In the genomic region with DNA sequence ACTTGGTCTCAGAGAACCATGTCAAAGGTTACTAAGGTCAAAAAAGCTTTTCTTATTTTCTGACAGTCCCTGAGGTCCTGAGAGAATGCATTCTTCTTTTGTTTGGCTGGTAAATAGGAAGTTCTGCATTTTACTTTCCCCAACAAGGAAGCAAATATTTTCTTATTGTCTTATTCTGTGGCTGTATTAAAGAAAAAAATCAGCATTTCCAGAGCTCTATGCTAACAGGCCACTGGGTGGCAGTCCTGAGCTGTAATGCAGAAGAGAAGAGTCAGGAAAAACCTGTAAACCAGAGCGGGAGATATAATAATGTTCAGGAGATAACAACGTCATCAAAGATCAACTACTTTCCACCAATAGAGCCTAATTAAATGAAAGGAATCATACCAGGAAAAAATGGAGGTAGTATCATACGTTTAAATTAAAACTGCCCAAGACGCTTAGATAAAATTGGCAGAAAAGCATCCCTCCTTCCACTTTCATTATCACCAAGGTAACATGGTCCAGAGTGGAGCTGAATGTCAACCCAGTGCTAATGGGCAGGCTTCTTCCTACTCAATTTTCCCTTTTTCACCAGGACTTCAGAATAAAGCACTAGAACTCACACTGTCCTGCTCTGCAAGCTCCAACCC, we compare ENCODE assay signal across 9 cellular contexts. TPM values are rescaled to one million over a fixed set of nuclear protein-coding genes. Genes with fewer than 3 reads are reported as not detected.
DNase-seq lines count a peak whose midpoint lies in the region; ATAC-seq and TF ChIP-seq lines count a peak whose summit lies in the region.
"Had no signal": no experiment of that assay in that cellular context is flagged by ENCODE, and none has a peak within 500 bp of the region (broad histone marks: within the 10 kb centered on the region; RNA-seq: fewer than 3 reads in every experiment).

No MANE protein-coding gene starts in this region.

- intact Hi-C loops in esophagus muscularis mucosa (cut with DNase I), result loop anchor here (5.0 kb wide), 1 partner anchor 334 kb away; no protein-coding TSS in a partner anchor

- H3K27me3 Mint-ChIP-seq in nephron progenitor cell (ENCODE audit: low read depth, poor library complexity), result peaks cover 12% of the 10 kb centered on the region
- peaks cover 10% of the 10 kb centered on the region for H3K27me3 Mint-ChIP-seq in stimulated activated naive CD8-positive, alpha-beta T cell treated with anti-CD3 and anti-CD28 coated beads, Interleukin-15, Interleukin-2, amounts not matched to agents 100 ng/mL and 50 ng/mL, for 24 hours

- H4K20me1 ChIP-seq in DND-41 (ENCODE audit: insufficient read depth, low read length), result no peaks in the 10 kb centered on the region

- no peaks in the 10 kb centered on the region for H3K79me2 ChIP-seq in DND-41 (ENCODE audit: insufficient read depth, low read length)

- no peak for TF ChIP-seq POLR2A in esophagus muscularis mucosa (IDR thresholded peaks at IDR 0.05; ENCODE audit: low read depth)

- peak overlapping the region in 1 of 2 experiments; percentile 47; a peak in 2 of 4 replicates for H3K4me3 ChIP-seq in DND-41 (ENCODE audit: low read depth in 1 of 2, low read length in 2 of 2)
- H3K4me3 ChIP-seq in esophagus muscularis mucosa, result peak overlapping the region; percentile 19 to 39 (median 30)

- H3K36me3 ChIP-seq in DND-41 (ENCODE audit: insufficient read depth, low read length) (no peaks in the 10 kb centered on the region), esophagus muscularis mucosa (no peaks in the 10 kb centered on the region)

- no peaks in the 10 kb centered on the region for H3K9me3 Mint-ChIP-seq in nephron progenitor cell
- H3K9me3 Mint-ChIP-seq in stimulated activated naive CD8-positive, alpha-beta T cell treated with anti-CD3 and anti-CD28 coated beads, Interleukin-15, Interleukin-2, amounts not matched to agents 100 ng/mL and 50 ng/mL, for 24 hours, result no peaks in the 10 kb centered on the region

- H3K27me3 ChIP-seq in DND-41 (ENCODE audit: insufficient read depth, low read length, poor library complexity) (no peaks in the 10 kb centered on the region), esophagus muscularis mucosa (no peaks in the 10 kb centered on the region)

- H3K27ac ChIP-seq in DND-41 (ENCODE audit: low read length), result 0 out of 2 replicates have a peak overlapping the region, but pooled peaks have one; percentile 21
- H3K27ac ChIP-seq in esophagus muscularis mucosa (replicated peaks in 1 of 4), result no peak overlapping the region
- H3K27ac ChIP-seq: epithelial cell of prostate had no signal

- peak; percentile 96 for TF ChIP-seq CTCF in DND-41 (IDR thresholded peaks at IDR 0.05; ENCODE audit: borderline replicate concordance, extremely low read depth, low read length, poor library complexity, severe bottlenecking)
- TF ChIP-seq CTCF in esophagus muscularis mucosa (IDR thresholded peaks at IDR 0.05), result peak; percentile 69 to 90 (median 75)
- peak; percentile 92 for TF ChIP-seq CTCF in nephron progenitor cell (IDR thresholded peaks at IDR 0.05)

- no peak for TF ChIP-seq EP300 in Ishikawa (IDR thresholded peaks at IDR 0.05; ENCODE audit: borderline replicate concordance)
- TF ChIP-seq EP300 in esophagus muscularis mucosa (IDR thresholded peaks at IDR 0.05), result no peak

- H3K4me3 Mint-ChIP-seq in nephron progenitor cell, result no peak overlapping the region
- peak overlapping the region; percentile 76 for H3K4me3 Mint-ChIP-seq in stimulated activated naive CD8-positive, alpha-beta T cell treated with anti-CD3 and anti-CD28 coated beads, Interleukin-15, Interleukin-2, amounts not matched to agents 100 ng/mL and 50 ng/mL, for 24 hours

- H3K36me3 Mint-ChIP-seq in nephron progenitor cell (ENCODE audit: low read depth), result no peaks in the 10 kb centered on the region
- H3K36me3 Mint-ChIP-seq in stimulated activated naive CD8-positive, alpha-beta T cell treated with anti-CD3 and anti-CD28 coated beads, Interleukin-15, Interleukin-2, amounts not matched to agents 100 ng/mL and 50 ng/mL, for 24 hours (ENCODE audit: low read depth), result no peaks in the 10 kb centered on the region

- WGBS in esophagus muscularis mucosa, result 13% methylated on average over 4 of the region's 4 CpGs

- H3K9me3 ChIP-seq in DND-41 (ENCODE audit: insufficient read depth, low read length, severe bottlenecking) (no peaks in the 10 kb centered on the region), esophagus muscularis mucosa (no peaks in the 10 kb centered on the region)

- 0 out of 2 replicates have a peak overlapping the region, but pooled peaks have one; percentile 9 for H3K9ac ChIP-seq in DND-41 (ENCODE audit: low read depth, low read length)

- peak overlapping the region; percentile 55 for H2AFZ ChIP-seq in DND-41 (ENCODE audit: low read depth, low read length)

- H3K27ac Mint-ChIP-seq in nephron progenitor cell, result no peak overlapping the region
- no peak overlapping the region for H3K27ac Mint-ChIP-seq in stimulated activated naive CD8-positive, alpha-beta T cell treated with anti-CD3 and anti-CD28 coated beads, Interleukin-15, Interleukin-2, amounts not matched to agents 100 ng/mL and 50 ng/mL, for 24 hours

- peak overlapping the region; percentile 59 for H3K4me2 ChIP-seq in DND-41 (ENCODE audit: insufficient read depth, low read length)

- H3K4me1 Mint-ChIP-seq in nephron progenitor cell, result peaks cover 11% of the 10 kb centered on the region
- peaks cover 14% of the 10 kb centered on the region for H3K4me1 Mint-ChIP-seq in stimulated activated naive CD8-positive, alpha-beta T cell treated with anti-CD3 and anti-CD28 coated beads, Interleukin-15, Interleukin-2, amounts not matched to agents 100 ng/mL and 50 ng/mL, for 24 hours (ENCODE audit: low read depth)

- H3K4me1 ChIP-seq in DND-41 (ENCODE audit: insufficient read depth, low read length) (peaks cover 16% of the 10 kb centered on the region), esophagus muscularis mucosa (peaks cover 0 to 5% (median 5%) of the 10 kb centered on the region in 4 donors)

- peak; percentile 73 for DNase-seq in DND-41
- peak; percentile 89 for DNase-seq in OCI-M1 (lab: John Stamatoyannopoulos, UW)
- peak; percentile 61 for DNase-seq in activated T-cell treated with anti-CD3 and anti-CD28 coated beads for 4 hours
- no peak for DNase-seq in esophagus muscularis mucosa (ENCODE audit: extremely low spot score)
- peak; percentile 73 for DNase-seq in nephron progenitor cell

- ATAC-seq in DND-41 (ENCODE audit: insufficient read depth, low read depth) (peak; percentile 78), GM21360 (IDR thresholded peaks at IDR 0.05; ENCODE audit: unreplicated experiment) (no peak)

- peak; percentile 91 for TF ChIP-seq RAD21 in Ishikawa (IDR thresholded peaks at IDR 0.05; ENCODE audit: low read depth)

TF ChIP-seq in Ishikawa, 13 proteins besides CTCF, POLR2A, EP300 and RAD21:
- TF ChIP-seq CREB1 (IDR thresholded peaks at IDR 0.05; ENCODE audit: low read depth), result no peak
- TF ChIP-seq EGR1 (IDR thresholded peaks at IDR 0.05), result no peak
- no peak for TF ChIP-seq TEAD4 (IDR thresholded peaks at IDR 0.05)
- TF ChIP-seq ZBTB7A (IDR thresholded peaks at IDR 0.05; ENCODE audit: low read depth), result no peak
- TF ChIP-seq CEBPB (IDR thresholded peaks at IDR 0.05), result no peak
- TF ChIP-seq, protein P1, sequence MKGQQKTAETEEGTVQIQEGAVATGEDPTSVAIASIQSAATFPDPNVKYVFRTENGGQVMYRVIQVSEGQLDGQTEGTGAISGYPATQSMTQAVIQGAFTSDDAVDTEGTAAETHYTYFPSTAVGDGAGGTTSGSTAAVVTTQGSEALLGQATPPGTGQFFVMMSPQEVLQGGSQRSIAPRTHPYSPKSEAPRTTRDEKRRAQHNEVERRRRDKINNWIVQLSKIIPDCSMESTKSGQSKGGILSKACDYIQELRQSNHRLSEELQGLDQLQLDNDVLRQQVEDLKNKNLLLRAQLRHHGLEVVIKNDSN (IDR thresholded peaks at IDR 0.05), result no peak
- TF ChIP-seq, protein P2, sequence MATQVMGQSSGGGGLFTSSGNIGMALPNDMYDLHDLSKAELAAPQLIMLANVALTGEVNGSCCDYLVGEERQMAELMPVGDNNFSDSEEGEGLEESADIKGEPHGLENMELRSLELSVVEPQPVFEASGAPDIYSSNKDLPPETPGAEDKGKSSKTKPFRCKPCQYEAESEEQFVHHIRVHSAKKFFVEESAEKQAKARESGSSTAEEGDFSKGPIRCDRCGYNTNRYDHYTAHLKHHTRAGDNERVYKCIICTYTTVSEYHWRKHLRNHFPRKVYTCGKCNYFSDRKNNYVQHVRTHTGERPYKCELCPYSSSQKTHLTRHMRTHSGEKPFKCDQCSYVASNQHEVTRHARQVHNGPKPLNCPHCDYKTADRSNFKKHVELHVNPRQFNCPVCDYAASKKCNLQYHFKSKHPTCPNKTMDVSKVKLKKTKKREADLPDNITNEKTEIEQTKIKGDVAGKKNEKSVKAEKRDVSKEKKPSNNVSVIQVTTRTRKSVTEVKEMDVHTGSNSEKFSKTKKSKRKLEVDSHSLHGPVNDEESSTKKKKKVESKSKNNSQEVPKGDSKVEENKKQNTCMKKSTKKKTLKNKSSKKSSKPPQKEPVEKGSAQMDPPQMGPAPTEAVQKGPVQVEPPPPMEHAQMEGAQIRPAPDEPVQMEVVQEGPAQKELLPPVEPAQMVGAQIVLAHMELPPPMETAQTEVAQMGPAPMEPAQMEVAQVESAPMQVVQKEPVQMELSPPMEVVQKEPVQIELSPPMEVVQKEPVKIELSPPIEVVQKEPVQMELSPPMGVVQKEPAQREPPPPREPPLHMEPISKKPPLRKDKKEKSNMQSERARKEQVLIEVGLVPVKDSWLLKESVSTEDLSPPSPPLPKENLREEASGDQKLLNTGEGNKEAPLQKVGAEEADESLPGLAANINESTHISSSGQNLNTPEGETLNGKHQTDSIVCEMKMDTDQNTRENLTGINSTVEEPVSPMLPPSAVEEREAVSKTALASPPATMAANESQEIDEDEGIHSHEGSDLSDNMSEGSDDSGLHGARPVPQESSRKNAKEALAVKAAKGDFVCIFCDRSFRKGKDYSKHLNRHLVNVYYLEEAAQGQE (IDR thresholded peaks at IDR 0.05; ENCODE audit: low read depth), result no peak
- TF ChIP-seq, protein P3, sequence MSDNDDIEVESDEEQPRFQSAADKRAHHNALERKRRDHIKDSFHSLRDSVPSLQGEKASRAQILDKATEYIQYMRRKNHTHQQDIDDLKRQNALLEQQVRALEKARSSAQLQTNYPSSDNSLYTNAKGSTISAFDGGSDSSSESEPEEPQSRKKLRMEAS (IDR thresholded peaks at IDR 0.05), result no peak
- no peak for TF ChIP-seq TAF1 (IDR thresholded peaks at IDR 0.05; ENCODE audit: low read depth)
- no peak for TF ChIP-seq FOXM1 (IDR thresholded peaks at IDR 0.05; ENCODE audit: borderline replicate concordance, low read depth)
- TF ChIP-seq NFIC (IDR thresholded peaks at IDR 0.05), result no peak
- TF ChIP-seq TCF12 (IDR thresholded peaks at IDR 0.05; ENCODE audit: low read depth), result no peak
- TF ChIP-seq YY1 (IDR thresholded peaks at IDR 0.05; ENCODE audit: low read depth), result no peak

RNA-seq across cellular contexts. Expression of a gene that starts 55.6 kb away (rescaled TPM):
- total RNA-seq in esophagus muscularis mucosa, result 10 to 100 TPM in 3 of 4 donors, 1 to 10 TPM in 1; 10.0 to 12.1 (median 11.1) TPM
